In the genomic region with DNA sequence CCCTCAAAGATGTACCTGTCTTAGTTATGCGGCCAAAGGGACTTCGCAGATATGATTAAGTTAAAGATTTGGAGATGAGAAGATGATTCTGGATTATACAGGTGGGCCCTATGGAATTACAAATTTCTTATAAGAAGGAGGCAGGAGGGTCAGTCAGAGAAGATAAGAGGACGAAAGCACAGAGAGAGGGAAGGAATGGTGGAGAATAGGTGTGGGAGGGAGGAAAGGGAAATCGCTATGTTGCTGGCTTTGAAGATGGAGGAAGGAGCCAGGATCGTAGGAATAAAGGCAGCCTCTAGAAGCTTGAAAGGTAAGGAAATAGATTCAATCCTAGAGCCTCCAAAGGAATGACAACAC, we compare ENCODE assay signal across 11 cellular contexts. TPM values are rescaled to one million over a fixed set of nuclear protein-coding genes. Genes with fewer than 3 reads are reported as not detected.
A peak's percentile ranks its signal among the peaks of the same experiment; 100 is the strongest.
DNase-seq lines count a peak whose midpoint lies in the region; TF ChIP-seq lines count a peak whose summit lies in the region.
"Had no signal": no experiment of that assay in that cellular context is flagged by ENCODE, and none has a peak within 500 bp of the region (broad histone marks: within the 10 kb centered on the region; RNA-seq: fewer than 3 reads in every experiment).

No MANE protein-coding gene starts in this region.

- no peaks in the 10 kb centered on the region for H3K9me3 Mint-ChIP-seq in Calu3 (ENCODE audit: low read depth, unreplicated experiment)
- H3K9me3 Mint-ChIP-seq in osteocyte (ENCODE audit: unreplicated experiment), result no peaks in the 10 kb centered on the region

- WGBS in prostate gland, result 81% methylated on average over 5 of the region's 5 CpGs

- H3K4me3 Mint-ChIP-seq in Calu3 (ENCODE audit: low read depth, unreplicated experiment) (peak overlapping the region; percentile 88), osteocyte (ENCODE audit: unreplicated experiment) (peak overlapping the region; percentile 97)

- H3K27me3 ChIP-seq in OCI-LY3 (ENCODE audit: low read depth, low read length), result no peaks in the 10 kb centered on the region
- H3K27me3 ChIP-seq in endocrine pancreas (ENCODE audit: control insufficient read depth, insufficient read depth, low read length), result no peaks in the 10 kb centered on the region
- H3K27me3 ChIP-seq in prostate gland (replicated peaks; ENCODE audit: insufficient read depth), result no peaks in the 10 kb centered on the region
- H3K27me3 ChIP-seq: body of pancreas had no signal

- H3K4me1 ChIP-seq in OCI-LY3 (ENCODE audit: low read length) (peaks cover 54% of the 10 kb centered on the region), endocrine pancreas (ENCODE audit: control insufficient read depth, insufficient read depth, low read length) (no peaks in the 10 kb centered on the region), prostate gland (replicated peaks) (peaks cover 7% of the 10 kb centered on the region)

- H3K9me3 ChIP-seq in OCI-LY3 (ENCODE audit: insufficient read depth, low read length) (no peaks in the 10 kb centered on the region), endocrine pancreas (ENCODE audit: control insufficient read depth, low read length) (no peaks in the 10 kb centered on the region), prostate gland (no peaks in the 10 kb centered on the region)
- H3K9me3 ChIP-seq: body of pancreas had no signal

- no peak for TF ChIP-seq CTCF in Calu3 (IDR thresholded peaks at IDR 0.05; ENCODE audit: unreplicated experiment)
- TF ChIP-seq CTCF in OCI-LY3 (IDR thresholded peaks at IDR 0.05; ENCODE audit: low read depth, low read length), result no peak
- TF ChIP-seq CTCF in osteocyte (IDR thresholded peaks at IDR 0.05), result no peak
- TF ChIP-seq CTCF in prostate gland (IDR thresholded peaks at IDR 0.05), result no peak

- H4K20me1 ChIP-seq in OCI-LY3 (ENCODE audit: insufficient read depth, low read length), result peaks cover 7% of the 10 kb centered on the region

- 0 out of 2 replicates have a peak overlapping the region, but pooled peaks have one; percentile 93 for H2AFZ ChIP-seq in OCI-LY3 (ENCODE audit: low read depth, low read length)

- intact Hi-C loops in Calu3 (cut with micrococcal nuclease; ENCODE audit: unreplicated experiment) (no loop called here), prostate gland (cut with DNase I) (loop anchor here (5.0 to 10.0 kb wide), 2 partner anchors 254 to 291 kb away; a partner anchor contains a TSS)

- no peaks in the 10 kb centered on the region for H3K27me3 Mint-ChIP-seq in Calu3 (ENCODE audit: unreplicated experiment)
- H3K27me3 Mint-ChIP-seq in osteocyte (ENCODE audit: unreplicated experiment), result no peaks in the 10 kb centered on the region

- no TSS peak for BruUV-seq in Calu3 (replicated peaks; lab: Mats Ljungman, UMichigan)

- H3K9ac ChIP-seq in OCI-LY3 (ENCODE audit: low read length), result peak overlapping the region; percentile 29
- no peak overlapping the region for H3K9ac ChIP-seq in endocrine pancreas (ENCODE audit: control insufficient read depth, insufficient read depth, low read length)

- H3K4me1 Mint-ChIP-seq in Calu3 (ENCODE audit: low read depth, unreplicated experiment), result peaks cover 34% of the 10 kb centered on the region
- H3K4me1 Mint-ChIP-seq in osteocyte (ENCODE audit: unreplicated experiment), result peaks cover 50% of the 10 kb centered on the region

- H3K36me3 Mint-ChIP-seq in Calu3 (ENCODE audit: insufficient read depth, unreplicated experiment), result peaks cover 36% of the 10 kb centered on the region
- peaks cover 17% of the 10 kb centered on the region for H3K36me3 Mint-ChIP-seq in osteocyte (ENCODE audit: unreplicated experiment)

- H3K27ac ChIP-seq in OCI-LY3 (ENCODE audit: low read length) (no peak overlapping the region), prostate gland (peak overlapping the region in 1 of 2 donors; percentile 99)

- H3K36me3 ChIP-seq in OCI-LY3 (replicated peaks; ENCODE audit: low read depth, low read length) (peaks cover 8% of the 10 kb centered on the region), endocrine pancreas (ENCODE audit: control insufficient read depth, insufficient read depth, low read length) (peaks cover 8% of the 10 kb centered on the region), prostate gland (no peaks in the 10 kb centered on the region)

- no peak for DNase-seq in Calu3
- no peak for DNase-seq in osteocyte (ENCODE audit: extremely low spot score, unreplicated experiment)
- no peak for DNase-seq in HEK293T (ENCODE audit: extremely low spot score)
- DNase-seq in prostate gland (ENCODE audit: low spot score), result no peak
- no peak for DNase-seq in COR-L47 (lab: John Stamatoyannopoulos, UW)
- no peak for DNase-seq in activated CD4-positive, alpha-beta T cell treated with anti-CD3 and anti-CD28 coated beads for 1 hour
- DNase-seq: body of pancreas, NCI-H345, T1000 had no signal

- peak overlapping the region; percentile 76 for H3K4me2 ChIP-seq in OCI-LY3 (ENCODE audit: low read length)

- POLR2A ChIA-PET in HEK293T (lab: Yijun Ruan, JAX), result interaction anchor here (0.8 to 2.9 kb wide), 3 partner anchors 17 to 290 kb away, joined by 3 to 20 read pairs (median 18); a partner anchor contains a TSS

- CTCF ChIA-PET in Calu3 (lab: Charles Lee), result interaction anchor here (2.4 kb wide), 1 partner anchor 12 kb away, joined by 9 read pairs; no protein-coding TSS in a partner anchor
- CTCF ChIA-PET in HEK293T (lab: Yijun Ruan, JAX), result interaction anchor here (0.8 to 4.6 kb wide), 2 partner anchors 12 to 64 kb away, joined by 3 to 29 read pairs; no protein-coding TSS in a partner anchor

- H3K79me2 ChIP-seq in OCI-LY3 (ENCODE audit: low read length), result peaks cover 33% of the 10 kb centered on the region

- H3K27ac Mint-ChIP-seq in Calu3 (ENCODE audit: unreplicated experiment) (no peak overlapping the region), osteocyte (ENCODE audit: unreplicated experiment) (peak overlapping the region; percentile 98)

- no peak for TF ChIP-seq POLR2A in prostate gland (IDR thresholded peaks at IDR 0.05)

- H3K4me3 ChIP-seq in OCI-LY3 (ENCODE audit: low read length), result peak overlapping the region; percentile 94
- H3K4me3 ChIP-seq in endocrine pancreas (ENCODE audit: control insufficient read depth, insufficient read depth, low read length), result peak overlapping the region; percentile 94
- no peak overlapping the region for H3K4me3 ChIP-seq in prostate gland

TF ChIP-seq in HEK293T, 16 proteins besides CTCF, POLR2A, EP300 and RAD21:
- TF ChIP-seq LEF1 (IDR thresholded peaks at IDR 0.05; ENCODE audit: borderline replicate concordance), result no peak
- TF ChIP-seq HDGF (IDR thresholded peaks at IDR 0.05; ENCODE audit: borderline replicate concordance), result no peak
- no peak for TF ChIP-seq BHLHE40 (IDR thresholded peaks at IDR 0.05; ENCODE audit: borderline replicate concordance)
- TF ChIP-seq ELF4 (IDR thresholded peaks at IDR 0.05), result no peak
- TF ChIP-seq L3MBTL2 (conservative IDR thresholded peaks at IDR 0.05), result no peak
- TF ChIP-seq SUZ12 (IDR thresholded peaks at IDR 0.05), result no peak
- TF ChIP-seq FOXA1 (IDR thresholded peaks at IDR 0.05), result no peak
- no peak for TF ChIP-seq SP1 (IDR thresholded peaks at IDR 0.05)

RNA-seq across cellular contexts. Expression of a gene that starts 1.2 kb away (rescaled TPM):
- 78.4 and 79.0 TPM in 2 replicates for total RNA-seq in Calu3 (2022)
- total RNA-seq in osteocyte, result 64.9 and 65.3 TPM in 2 replicates
- total RNA-seq in prostate gland, result 100 to 1,000 TPM; 112 to 159 TPM

RNA-seq across cellular contexts. Expression of a gene that starts 27.1 kb away (rescaled TPM):
- total RNA-seq in Calu3 (2022), result 14.9 and 15.0 TPM in 2 replicates
- 29.6 and 32.6 TPM in 2 replicates for total RNA-seq in osteocyte
- total RNA-seq in prostate gland, result 10 to 100 TPM; 26.0 to 33.7 TPM

Comparison
In these comparisons a context has a peak if more than half of its experiments do, and no peak if none do; other contexts are left out.
1. H3K4me3 ChIP-seq: peak in OCI-LY3 (single experiment) and endocrine pancreas (single experiment); none in prostate gland (0 of 2).